Comparison of ENCODE assay signal across 28 cellular contexts in the genomic region with DNA sequence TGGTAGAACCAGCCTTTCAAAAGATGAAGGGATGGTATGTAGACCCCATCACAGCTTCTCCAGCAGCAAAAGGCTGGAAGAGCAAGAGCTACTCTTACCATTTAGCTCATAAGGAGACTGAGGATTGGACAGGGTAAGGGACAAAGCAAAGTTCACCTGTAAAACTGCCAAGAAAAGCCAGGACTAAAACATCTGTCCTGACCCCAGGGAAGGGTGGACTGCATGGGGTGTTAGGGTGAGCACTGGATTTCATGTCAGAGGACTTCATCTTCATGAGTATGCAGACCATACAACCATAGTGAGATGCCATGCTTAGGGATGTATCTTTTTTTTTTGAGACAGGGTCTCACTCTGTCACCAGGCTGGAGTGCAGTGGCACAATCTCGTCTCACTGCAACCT. TPM values are rescaled to one million over a fixed set of nuclear protein-coding genes. Genes with fewer than 3 reads are reported as not detected.
A peak's percentile ranks its signal among the peaks of the same experiment; 100 is the strongest.
DNase-seq lines count a peak whose midpoint lies in the region; ATAC-seq, FAIRE-seq and TF ChIP-seq lines count a peak whose summit lies in the region.
"Had no signal": no experiment of that assay in that cellular context is flagged by ENCODE, and none has a peak within 500 bp of the region (broad histone marks: within the 10 kb centered on the region; RNA-seq: fewer than 3 reads in every experiment).

No MANE protein-coding gene starts in this region.

- H3K9ac ChIP-seq in liver (ENCODE audit: low read depth in 1 of 2, low read length in 2 of 2), result no peak overlapping the region
- no peak overlapping the region for H3K9ac ChIP-seq in HepG2 (ENCODE audit: insufficient read depth, low read depth, low read length)
- H3K9ac ChIP-seq: BLaER1 had no signal

- intact Hi-C loops in HepG2 (cut with micrococcal nuclease; ENCODE audit: unreplicated experiment), result no loop called here

- no peak for TF ChIP-seq CTCF in liver (IDR thresholded peaks at IDR 0.05; ENCODE audit: low read depth, low read length, missing input control)
- TF ChIP-seq CTCF in HepG2 (CRISPR knock-in tag; IDR thresholded peaks at IDR 0.05), result no peak
- no peak for TF ChIP-seq CTCF in osteoblast (IDR thresholded peaks at IDR 0.05; ENCODE audit: extremely low read depth, low read depth, low read length)
- TF ChIP-seq CTCF in BE2C (IDR thresholded peaks at IDR 0.05; ENCODE audit: low read depth, low read length), result no peak

- in situ Hi-C loops in HepG2 (cut with HindIII; ENCODE audit: extremely low pct_ligation_motif_present, low pct_unique_long_range_greater_than_20kb), result no loop called here

- H4K20me1 ChIP-seq in HepG2 (ENCODE audit: insufficient read depth, low read length) (no peaks in the 10 kb centered on the region), osteoblast (ENCODE audit: insufficient read depth, low read length) (no peaks in the 10 kb centered on the region)
- H4K20me1 ChIP-seq: BLaER1 had no signal

- FAIRE-seq in HepG2 (lab: Jason Lieb, UNC), result no peak
- FAIRE-seq: A549, GM12878, GM12892, GM18507 had no signal

- H3K27me3 ChIP-seq in liver (ENCODE audit: control insufficient read depth in 4 of 4, insufficient read depth in 4 of 4, low read length in 3 of 4) (no peaks in the 10 kb centered on the region), HepG2 (ENCODE audit: control insufficient read depth in 1 of 2, insufficient read depth in 2 of 2, low read length in 2 of 2) (no peaks in the 10 kb centered on the region), osteoblast (ENCODE audit: insufficient read depth, low read length) (no peaks in the 10 kb centered on the region), BE2C (no peaks in the 10 kb centered on the region)
- H3K27me3 ChIP-seq: BLaER1 had no signal

- no TSS peak for BruUV-seq in HepG2 (replicated peaks; lab: Mats Ljungman, UMichigan)

- H3K79me2 ChIP-seq in HepG2 (ENCODE audit: insufficient read depth, low read length) (no peaks in the 10 kb centered on the region), osteoblast (ENCODE audit: insufficient read depth, low read length) (no peaks in the 10 kb centered on the region)

- no peak overlapping the region for H2AFZ ChIP-seq in HepG2 (ENCODE audit: low read length)
- H2AFZ ChIP-seq in osteoblast (ENCODE audit: low read length), result no peak overlapping the region

- H3K27ac ChIP-seq in liver (ENCODE audit: low read depth in 1 of 2, low read length in 2 of 2), result no peak overlapping the region
- no peak overlapping the region for H3K27ac ChIP-seq in HepG2 (ENCODE audit: extremely low read length, insufficient read depth, low read length)
- no peak overlapping the region for H3K27ac ChIP-seq in osteoblast (ENCODE audit: low read depth, low read length)
- H3K27ac ChIP-seq: 22Rv1, A549, BLaER1 had no signal

- no peak for TF ChIP-seq POLR2A in HepG2 (IDR thresholded peaks at IDR 0.05; ENCODE audit: insufficient read depth in 1 of 2, low read depth in 2 of 2, low read length in 2 of 2)

- H3K36me3 ChIP-seq in liver (ENCODE audit: control insufficient read depth in 4 of 4, insufficient read depth in 3 of 4, low read depth in 1 of 4, low read length in 3 of 4) (peaks cover 17 to 73% (median 52%) of the 10 kb centered on the region in 4 donors), HepG2 (replicated peaks in 1 of 2; ENCODE audit: control insufficient read depth in 1 of 2, insufficient read depth in 2 of 2, low read length in 2 of 2) (peaks cover 60 to 94% of the 10 kb centered on the region in 2 experiments), osteoblast (ENCODE audit: insufficient read depth, low read length) (peaks cover 65% of the 10 kb centered on the region), BE2C (peaks cover 82% of the 10 kb centered on the region)

- ATAC-seq in HepG2, result no peak
- ATAC-seq: A549, GM12878 had no signal

- no peak overlapping the region for H3K4me2 ChIP-seq in HepG2 (ENCODE audit: low read depth, low read length)
- no peak overlapping the region for H3K4me2 ChIP-seq in osteoblast (ENCODE audit: insufficient read depth, low read length)
- H3K4me2 ChIP-seq: A549, BLaER1 had no signal

- CTCF ChIA-PET in HepG2 (lab: Yijun Ruan, JAX; ENCODE audit: low intra/inter-chr PET ratio, low total read pairs), result no interaction called here

- 96% methylated on average over 1 of the region's 1 CpG for WGBS in liver
- 92% methylated on average over 1 of the region's 1 CpG for WGBS in HepG2 (ENCODE audit: low lambda C conversion rate)

- H3K4me3 ChIP-seq in liver (ENCODE audit: low read depth in 1 of 3, low read length in 3 of 3) (no peak overlapping the region), HepG2 (replicated peaks in 1 of 3; ENCODE audit: insufficient read depth in 1 of 3, low read depth in 2 of 3, low read length in 3 of 3) (no peak overlapping the region), osteoblast (ENCODE audit: insufficient read depth, low read length) (no peak overlapping the region), BE2C (ENCODE audit: low read depth, low read length) (no peak overlapping the region)
- H3K4me3 ChIP-seq: A549, BLaER1, GM12878 had no signal

- TF ChIP-seq RAD21 in liver (IDR thresholded peaks at IDR 0.05) (no peak), HepG2 (CRISPR knock-in tag; IDR thresholded peaks at IDR 0.05) (no peak)

- POLR2A ChIA-PET in HepG2 (lab: Yijun Ruan, JAX), result interaction anchor here (0.7 kb wide), 1 partner anchor 18 kb away, joined by 3 read pairs; no protein-coding TSS in a partner anchor

- no peaks in the 10 kb centered on the region for H3K9me3 ChIP-seq in liver (ENCODE audit: control insufficient read depth in 4 of 4, low read length in 3 of 4)
- no peaks in the 10 kb centered on the region for H3K9me3 ChIP-seq in HepG2 (ENCODE audit: low read length)
- H3K9me3 ChIP-seq in osteoblast (ENCODE audit: low read depth, low read length), result no peaks in the 10 kb centered on the region
- no peaks in the 10 kb centered on the region for H3K9me3 ChIP-seq in BE2C
- H3K9me3 ChIP-seq: A549, BLaER1 had no signal

- DNase-seq in HepG2 (ENCODE audit: low spot score), result no peak
- DNase-seq in osteoblast (ENCODE audit: insufficient read length, low spot score, missing footprints), result peak; percentile 58
- DNase-seq in cerebellum (ENCODE audit: low spot score), result no peak
- DNase-seq in BE2C, result no peak
- DNase-seq: AML-193; C1 segment of cervical spinal cord; CD4-positive, alpha-beta memory T cell; CD4-positive, CD25-positive, alpha-beta regulatory T cell; CD8-positive, alpha-beta memory T cell; COR-L47; DMS 273 treated with DMSO at 0.1 percent for 48 hours; DMS153; DMS53; DMS79; DND-41; EL; GDM1 had no signal

- H3K4me1 ChIP-seq in liver (ENCODE audit: control insufficient read depth in 4 of 4, insufficient read depth in 4 of 4, low read length in 3 of 4), result no peaks in the 10 kb centered on the region
- no peaks in the 10 kb centered on the region for H3K4me1 ChIP-seq in HepG2 (ENCODE audit: insufficient read depth, low read length)
- H3K4me1 ChIP-seq in osteoblast (ENCODE audit: insufficient read depth, low read length), result no peaks in the 10 kb centered on the region
- no peaks in the 10 kb centered on the region for H3K4me1 ChIP-seq in BE2C
- H3K4me1 ChIP-seq: A549 had no signal

- TF ChIP-seq EP300 in HepG2 (IDR thresholded peaks at IDR 0.05; ENCODE audit: low read depth in 2 of 2, low read length in 2 of 2) (no peak), HepG2 (CRISPR knock-in tag; IDR thresholded peaks at IDR 0.05; ENCODE audit: borderline replicate concordance) (no peak)

RNA-seq across cellular contexts. Expression of a gene that starts 19.3 kb away (rescaled TPM):
- total RNA-seq in liver (100 to 1,000 TPM; 105 to 122 TPM), HepG2 (2016; rRNA removed; fragmentation: Illumina TruSeq; extraction: Trizol) (407 and 447 TPM in 2 replicates), osteoblast (87.6 and 98.7 TPM in 2 replicates), cerebellum (35.2 TPM)
- polyA plus RNA-seq in liver (100 to 1,000 TPM in 1 of 2 donors, 10 to 100 TPM in 1; 56.0 to 138 TPM), HepG2 (2011; rRNA removed) (419 and 492 TPM in 2 replicates)
- 184 and 192 TPM in 2 replicates for total RNA-seq in HepG2 (2016; cell fraction: cytosol; rRNA removed; fragmentation: Illumina TruSeq; extraction: Trizol; ENCODE audit: low read depth)
- 393 and 407 TPM in 2 replicates for total RNA-seq in HepG2 (2016; cell fraction: insoluble cytoplasmic fraction; rRNA removed; fragmentation: Illumina TruSeq; extraction: Trizol)
- 419 and 431 TPM in 2 replicates for total RNA-seq in HepG2 (2016; cell fraction: membrane; rRNA removed; fragmentation: Illumina TruSeq; extraction: Trizol)
- 242 and 265 TPM in 2 replicates for total RNA-seq in HepG2 (2016; cell fraction: nucleus; rRNA removed; fragmentation: Illumina TruSeq; extraction: Trizol)
- polyA plus RNA-seq in HepG2 (2011; cell fraction: cytosol; rRNA removed), result 522 and 613 TPM in 2 replicates
- 339 and 378 TPM in 2 replicates for polyA plus RNA-seq in HepG2 (2011; cell fraction: nucleus; rRNA removed)
- polyA plus RNA-seq in HepG2 (2012), result 339 and 364 TPM in 2 replicates
- polyA plus RNA-seq in HepG2 (2016; cell fraction: cytosol; fragmentation: Illumina TruSeq; extraction: Trizol; ENCODE audit: low read depth), result 232 and 234 TPM in 2 replicates
- polyA plus RNA-seq in HepG2 (2016; cell fraction: insoluble cytoplasmic fraction; fragmentation: Illumina TruSeq; extraction: Trizol; ENCODE audit: low read depth), result 393 and 446 TPM in 2 replicates
- 384 and 399 TPM in 2 replicates for polyA plus RNA-seq in HepG2 (2016; cell fraction: membrane; fragmentation: Illumina TruSeq; extraction: Trizol; ENCODE audit: low read depth)
- 372 and 382 TPM in 2 replicates for polyA plus RNA-seq in HepG2 (2016; cell fraction: nucleus; fragmentation: Illumina TruSeq; extraction: Trizol; ENCODE audit: insufficient read depth, low read depth)
- 730 and 1,221 TPM in 2 replicates for polyA minus RNA-seq in HepG2 (2011; rRNA and poly(A)+ RNA removed; ENCODE audit: low replicate concordance)
- polyA minus RNA-seq in HepG2 (2011; cell fraction: cytosol; rRNA and poly(A)+ RNA removed), result 306 and 309 TPM in 2 replicates
- 166 and 188 TPM in 2 replicates for polyA minus RNA-seq in HepG2 (2011; cell fraction: nucleus; rRNA and poly(A)+ RNA removed)
- polyA plus RNA-seq in BE2C (2012; ENCODE audit: insufficient read depth, insufficient read length, low read depth), result 181 TPM

RNA-seq across cellular contexts. Expression of a gene that starts 42.6 kb away (rescaled TPM):
- total RNA-seq in liver (not detected), HepG2 (2016; rRNA removed; fragmentation: Illumina TruSeq; extraction: Trizol) (not detected in 2 replicates), osteoblast (not detected in 2 replicates), cerebellum (not detected)
- polyA plus RNA-seq in liver (under 1 TPM; 0.39 to 0.62 TPM), HepG2 (2011; rRNA removed) (not detected in 2 replicates)
- total RNA-seq in HepG2 (2016; cell fraction: cytosol; rRNA removed; fragmentation: Illumina TruSeq; extraction: Trizol; ENCODE audit: low read depth), result not detected in 2 replicates
- not detected in 2 replicates for total RNA-seq in HepG2 (2016; cell fraction: insoluble cytoplasmic fraction; rRNA removed; fragmentation: Illumina TruSeq; extraction: Trizol)
- not detected in 2 replicates for total RNA-seq in HepG2 (2016; cell fraction: membrane; rRNA removed; fragmentation: Illumina TruSeq; extraction: Trizol)
- not detected in 2 replicates for total RNA-seq in HepG2 (2016; cell fraction: nucleus; rRNA removed; fragmentation: Illumina TruSeq; extraction: Trizol)
- polyA plus RNA-seq in HepG2 (2011; cell fraction: cytosol; rRNA removed), result not detected in 2 replicates
- polyA plus RNA-seq in HepG2 (2011; cell fraction: nucleus; rRNA removed), result not detected in 2 replicates
- not detected in 2 replicates for polyA plus RNA-seq in HepG2 (2012)
- not detected in 2 replicates for polyA plus RNA-seq in HepG2 (2016; cell fraction: cytosol; fragmentation: Illumina TruSeq; extraction: Trizol; ENCODE audit: low read depth)
- polyA plus RNA-seq in HepG2 (2016; cell fraction: insoluble cytoplasmic fraction; fragmentation: Illumina TruSeq; extraction: Trizol; ENCODE audit: low read depth), result not detected in 2 replicates
- 0.39 TPM in 1 of 2 replicates, not detected in the other for polyA plus RNA-seq in HepG2 (2016; cell fraction: membrane; fragmentation: Illumina TruSeq; extraction: Trizol; ENCODE audit: low read depth)
- not detected in 2 replicates for polyA plus RNA-seq in HepG2 (2016; cell fraction: nucleus; fragmentation: Illumina TruSeq; extraction: Trizol; ENCODE audit: insufficient read depth, low read depth)
- not detected in 2 replicates for polyA minus RNA-seq in HepG2 (2011; rRNA and poly(A)+ RNA removed; ENCODE audit: low replicate concordance)
- not detected in 2 replicates for polyA minus RNA-seq in HepG2 (2011; cell fraction: cytosol; rRNA and poly(A)+ RNA removed)
- not detected in 2 replicates for polyA minus RNA-seq in HepG2 (2011; cell fraction: nucleus; rRNA and poly(A)+ RNA removed)
- not detected for polyA plus RNA-seq in BE2C (2012; ENCODE audit: insufficient read depth, insufficient read length, low read depth)
- total RNA-seq: A172; B cell; CD4-positive, alpha-beta memory T cell; CD4-positive, CD25-positive, alpha-beta regulatory T cell; CD8-positive, alpha-beta memory T cell; Daoy; G401; GM12878 had no signal
- polyA plus RNA-seq: A549; CD4-positive, alpha-beta memory T cell; CD4-positive, CD25-positive, alpha-beta regulatory T cell; CD8-positive, alpha-beta memory T cell had no signal
